ENCODE assay signal across 3 cellular contexts in the genomic region with DNA sequence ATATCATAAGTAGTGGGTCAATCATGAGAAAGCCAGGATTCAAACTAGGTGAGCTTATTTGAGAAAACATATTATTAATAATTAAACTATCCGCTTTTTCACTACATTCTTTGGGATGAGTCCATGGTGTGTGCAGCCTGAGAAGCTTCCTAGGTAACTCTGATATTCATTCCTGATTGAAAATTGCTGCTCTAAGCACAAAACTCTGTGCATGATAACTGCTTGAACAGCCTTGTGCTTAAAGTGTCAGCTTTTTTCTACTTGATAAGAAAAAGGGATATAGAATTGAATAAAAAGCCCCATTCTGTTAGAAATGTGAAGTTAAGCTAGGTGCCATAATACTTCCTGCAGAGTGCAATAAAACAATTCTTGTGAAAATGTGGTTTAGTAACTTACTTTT.
TF ChIP-seq lines count a peak whose summit lies in the region.

No MANE protein-coding gene starts in this region.

TF ChIP-seq in A549, 52 proteins besides CTCF, POLR2A, EP300 and RAD21:
- no peak for TF ChIP-seq POLR2AphosphoS2 (conservative IDR thresholded peaks at IDR 0.05; ENCODE audit: low read length)
- TF ChIP-seq MAFK (IDR thresholded peaks at IDR 0.05; ENCODE audit: partially characterized antibody) = peak; percentile 32

TF ChIP-seq in IMR-90, 13 proteins besides CTCF, POLR2A, EP300 and RAD21:
- TF ChIP-seq MAFK (IDR thresholded peaks at IDR 0.05; ENCODE audit: low read depth, low read length) (peak; percentile 69), NFE2L2 (IDR thresholded peaks at IDR 0.05; ENCODE audit: low read depth, low read length) (no peak), USF2 (IDR thresholded peaks at IDR 0.05; ENCODE audit: low read depth, low read length) (no peak), ELK1 (IDR thresholded peaks at IDR 0.05; ENCODE audit: borderline replicate concordance, low read depth, low read length) (no peak), MXI1 (IDR thresholded peaks at IDR 0.05; ENCODE audit: borderline replicate concordance, low read depth, low read length) (no peak), SMC3 (IDR thresholded peaks at IDR 0.05; ENCODE audit: low read depth, low read length) (no peak), BHLHE40 (IDR thresholded peaks at IDR 0.05; ENCODE audit: low read depth, low read length) (no peak), RFX5 (IDR thresholded peaks at IDR 0.05; ENCODE audit: low read depth, low read length) (no peak)

TF ChIP-seq in endothelial cell of umbilical vein, 7 proteins besides CTCF, POLR2A, EP300 and RAD21 (continued from another document):
- TF ChIP-seq POLR2AphosphoS5 (IDR thresholded peaks at IDR 0.05; ENCODE audit: insufficient read depth, low read depth, low read length) (no peak), JUN (IDR thresholded peaks at IDR 0.05; ENCODE audit: borderline replicate concordance, insufficient read depth, insufficient read length, low read depth) (no peak), MYC (IDR thresholded peaks at IDR 0.05; ENCODE audit: low read depth, low read length) (no peak), GATA2 (IDR thresholded peaks at IDR 0.05; ENCODE audit: insufficient read depth, insufficient read length, low read depth, low read length) (no peak), EZH2 (IDR thresholded peaks at IDR 0.05; ENCODE audit: borderline replicate concordance, low read depth, low read length, severe bottlenecking) (no peak)
- TF ChIP-seq, protein P1, sequence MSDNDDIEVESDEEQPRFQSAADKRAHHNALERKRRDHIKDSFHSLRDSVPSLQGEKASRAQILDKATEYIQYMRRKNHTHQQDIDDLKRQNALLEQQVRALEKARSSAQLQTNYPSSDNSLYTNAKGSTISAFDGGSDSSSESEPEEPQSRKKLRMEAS (IDR thresholded peaks at IDR 0.05; ENCODE audit: insufficient read depth, insufficient read length) = no peak
